ENCODE assay signal across 7 cellular contexts in the genomic region with DNA sequence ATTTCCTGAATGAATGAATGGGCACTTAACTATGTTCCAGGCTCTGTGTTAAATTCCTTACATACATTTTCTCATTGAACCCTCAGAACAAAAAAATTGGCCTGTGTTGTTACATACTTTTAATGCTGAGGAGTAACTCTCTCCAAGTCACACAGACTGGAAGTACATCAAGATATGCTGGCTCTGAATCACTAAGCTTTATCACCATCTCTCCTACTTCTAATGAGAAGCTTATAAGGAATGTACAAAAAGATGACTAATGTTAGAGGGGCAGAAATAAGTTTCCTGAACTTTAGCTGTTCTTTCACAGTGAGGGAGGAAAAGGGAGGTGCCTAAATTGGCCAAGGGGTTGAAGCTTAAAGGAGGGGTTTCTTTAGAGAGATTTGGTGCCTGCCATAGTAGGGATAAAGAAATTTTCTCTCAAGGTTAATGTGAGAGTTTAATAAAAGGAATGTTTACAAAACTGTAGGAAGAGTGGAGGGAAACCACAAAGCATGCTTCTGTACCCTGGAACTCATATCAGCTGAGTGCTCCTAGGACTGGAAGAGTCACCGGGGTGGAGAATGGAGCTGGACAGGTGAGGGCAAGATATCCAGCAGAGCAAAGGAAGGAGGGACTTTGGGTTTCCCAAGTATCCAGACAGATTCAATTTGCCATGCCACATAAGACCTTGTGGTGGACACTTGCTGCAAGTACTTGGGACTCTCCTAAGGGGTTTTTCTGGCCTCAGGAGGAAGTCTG.
A peak's percentile ranks its signal among the peaks of the same experiment; 100 is the strongest.
DNase-seq lines count a peak whose midpoint lies in the region; ATAC-seq and TF ChIP-seq lines count a peak whose summit lies in the region.
"Not testable (repeated sequence)": the region's sequence is repeated elsewhere in the genome, so short reads cannot be mapped to it uniquely, and the experiment has no call there.

No MANE protein-coding gene starts in this region.

- not testable (repeated sequence) for H3K4me1 ChIP-seq in lower lobe of right lung

- H3K9me3 ChIP-seq in lower lobe of right lung = not testable (repeated sequence)

- not testable (repeated sequence) for H3K4me3 ChIP-seq in fibroblast of pulmonary artery (replicated peaks; ENCODE audit: low read depth, low read length); lower lobe of right lung

- H3K27ac ChIP-seq in lower lobe of right lung = not testable (repeated sequence)

- intact Hi-C loops in lower lobe of right lung (cut with DNase I) = not testable (repeated sequence)

- H3K36me3 ChIP-seq in lower lobe of right lung = not testable (repeated sequence)

- peak; percentile 41 to 56 for ATAC-seq in lower lobe of right lung

- TF ChIP-seq CTCF in fibroblast of pulmonary artery (IDR thresholded peaks at IDR 0.05; ENCODE audit: low read length, missing control alignments); lower lobe of right lung (IDR thresholded peaks at IDR 0.05): not testable (repeated sequence)

- not testable (repeated sequence) for H3K27me3 ChIP-seq in lower lobe of right lung (ENCODE audit: low read depth)

- DNase-seq in EL (peak; percentile 6), HS-5 (ENCODE audit: low read depth) (peak; percentile 61), RKO (ENCODE audit: low spot score) (peak; percentile 61), astrocyte of the hippocampus (ENCODE audit: low read depth, low spot score) (peak; percentile 0), fibroblast of pulmonary artery (ENCODE audit: low read depth) (peak; percentile 45), stromal cell of bone marrow (ENCODE audit: low read depth) (peak; percentile 28)
- DNase-seq in lower lobe of right lung = not testable (repeated sequence)
